16 cellular contexts compared by ENCODE assay signal in genomic region chr14:68440776-68441175, GRCh38.
"Had no signal": no experiment of that assay in that cellular context is flagged by ENCODE, and none has a peak within 500 bp of the region (broad histone marks: within the 10 kb centered on the region; RNA-seq: fewer than 3 reads in every experiment).

No MANE protein-coding gene starts in this region.

- FAIRE-seq: kidney had no signal

- H3K27ac ChIP-seq: prostate gland had no signal

- H3K4me3 ChIP-seq: dorsolateral prefrontal cortex, prostate gland had no signal

- H3K27me3 ChIP-seq: dorsolateral prefrontal cortex had no signal

- H3K4me1 ChIP-seq: prostate gland had no signal

- ATAC-seq: activated CD4-positive, alpha-beta T cell treated with anti-CD3 and anti-CD28 coated beads for 36 hours; right cardiac atrium; stimulated activated effector memory CD8-positive, alpha-beta T cell treated with anti-CD3 and anti-CD28 coated beads, Interleukin-12 subunit alpha, Interleukin-12 subunit beta, amount 100 ng/mL, for 72 hours; T-helper 17 cell had no signal

- H3K9me3 ChIP-seq: prostate gland had no signal

- H3K36me3 ChIP-seq: prostate gland had no signal

- DNase-seq: activated CD4-positive, alpha-beta memory T cell treated with anti-CD3 and anti-CD28 coated beads for 36 hours; activated CD4-positive, alpha-beta T cell treated with anti-CD3 and anti-CD28 coated beads for 36 hours; activated effector memory CD4-positive, alpha-beta T cell treated with Interleukin-2 at 50 U/mL for 16 hours; activated naive CD4-positive, alpha-beta T cell treated with anti-CD3 and anti-CD28 coated beads, Interleukin-2, amount 50 U/mL, for 16 hours; activated T-cell treated with anti-CD3 and anti-CD28 coated beads, Interleukin-2, amount 50 U/mL, for 24 hours; dorsolateral prefrontal cortex; endodermal cell; erythroblast; glutamatergic neuron; hypothalamus; kidney; right cardiac atrium; stimulated activated CD4-positive, alpha-beta T cell treated with anti-CD3 and anti-CD28 coated beads, Interleukin-1b, Interleukin-23, amount 100 ng/mL, for 48 hours; T-helper 17 cell had no signal
